20 cellular contexts compared by ENCODE assay signal in genomic region chr1:208145167-208145566, GRCh38.
"Had no signal": no experiment of that assay in that cellular context is flagged by ENCODE, and none has a peak within 500 bp of the region (broad histone marks: within the 10 kb centered on the region; RNA-seq: fewer than 3 reads in every experiment).

No MANE protein-coding gene starts in this region.

- H3K4me3 ChIP-seq: esophagus squamous epithelium, gastroesophageal sphincter, psoas muscle, skin epidermis, thoracic aorta, uterus had no signal

- ATAC-seq: gastroesophageal sphincter; naive thymus-derived CD4-positive, alpha-beta T cell; psoas muscle; sciatic nerve; stimulated activated naive B cell treated with anti-CD40 and anti-IgM and Interleukin-4, amounts not matched to agents 10 μg/mL and 1 μg/mL and 100 μg/mL, for 72 hours; stimulated activated naive CD8-positive, alpha-beta T cell treated with anti-CD3 and anti-CD28 coated beads, Interleukin-15, amount 100 ng/mL, for 72 hours had no signal

- FAIRE-seq: colon, keratinocyte had no signal

- DNase-seq: esophagus squamous epithelium; foreskin fibroblast; glutamatergic neuron; left cardiac atrium; naive thymus-derived CD4-positive, alpha-beta T cell; nephron progenitor cell; psoas muscle; retina; stimulated activated CD4-positive, alpha-beta T cell treated with anti-CD3 and anti-CD28 coated beads, Interleukin-2, amount 100 ng/mL, for 24 hours; stimulated activated CD4-positive, alpha-beta T cell treated with anti-CD3 and anti-CD28 coated beads, Interleukin-4, amount 100 ng/mL, for 4 hours; stimulated activated naive B cell treated with anti-CD40 and anti-IgM and Interleukin-4, amounts not matched to agents 10 μg/mL and 1 μg/mL and 100 μg/mL, for 72 hours; stimulated activated naive CD8-positive, alpha-beta T cell treated with anti-CD3 and anti-CD28 coated beads, Interleukin-15, amount 100 ng/mL, for 72 hours; uterus had no signal

- H3K9me3 ChIP-seq: esophagus squamous epithelium, gastroesophageal sphincter, neutrophil, psoas muscle, thoracic aorta, uterus had no signal

- H3K27ac ChIP-seq: esophagus squamous epithelium, neutrophil, psoas muscle, skin epidermis, thoracic aorta had no signal

- H3K27me3 ChIP-seq: esophagus squamous epithelium, gastroesophageal sphincter, neutrophil, uterus had no signal

- H3K36me3 ChIP-seq: neutrophil, uterus had no signal
